8 cellular contexts compared by ENCODE assay signal in the genomic region with DNA sequence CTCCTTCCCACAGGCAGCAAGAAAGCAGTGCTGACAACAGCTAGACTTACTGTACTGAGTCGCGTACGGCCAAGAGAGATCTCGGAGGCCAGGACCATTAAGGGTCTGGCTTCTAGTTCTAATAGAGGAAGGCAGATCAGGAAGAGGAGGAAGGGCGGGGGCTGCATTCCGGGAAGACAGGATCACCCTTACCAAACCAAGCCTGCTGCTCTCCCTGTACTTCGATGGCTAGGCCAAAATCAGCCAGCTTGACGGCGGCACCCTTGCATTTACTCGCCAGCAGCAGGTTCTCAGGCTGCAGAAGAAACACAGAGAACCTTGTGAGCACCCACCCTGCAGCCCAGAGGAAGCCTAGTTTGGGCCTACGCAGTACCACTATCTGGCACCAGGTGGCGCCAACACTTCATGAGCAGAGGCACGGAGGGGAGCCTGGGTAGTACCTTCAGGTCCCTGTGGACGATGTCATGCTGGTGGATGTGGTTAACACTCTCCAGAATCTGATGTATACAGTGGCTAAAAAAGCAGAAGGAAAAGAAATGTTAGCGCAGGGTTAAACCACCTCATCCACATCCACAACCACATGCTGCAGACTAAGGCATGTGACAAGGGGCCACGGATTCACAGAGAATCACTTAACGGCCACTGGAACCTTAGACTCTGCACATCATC. TPM values are rescaled to one million over a fixed set of nuclear protein-coding genes. Genes with fewer than 3 reads are reported as not detected.
DNase-seq lines count a peak whose midpoint lies in the region; ATAC-seq and TF ChIP-seq lines count a peak whose summit lies in the region.

No MANE protein-coding gene starts in this region.

- H3K9me3 ChIP-seq in Caco-2, result no peaks in the 10 kb centered on the region
- H3K9me3 ChIP-seq in esophagus squamous epithelium, result no peaks in the 10 kb centered on the region

- intact Hi-C loops in Caco-2 (cut with micrococcal nuclease; ENCODE audit: unreplicated experiment) (loop anchor here (1.0 kb wide), 2 partner anchors 23 to 30 kb away; no protein-coding TSS in a partner anchor), esophagus squamous epithelium (cut with DNase I) (loop anchor here (5.0 kb wide), 1 partner anchor 33 kb away; no protein-coding TSS in a partner anchor)

- no peaks in the 10 kb centered on the region for H3K9me3 Mint-ChIP-seq in Caco-2 (ENCODE audit: unreplicated experiment)
- no peaks in the 10 kb centered on the region for H3K9me3 Mint-ChIP-seq in naive thymus-derived CD8-positive, alpha-beta T cell
- no peaks in the 10 kb centered on the region for H3K9me3 Mint-ChIP-seq in stimulated activated effector memory CD8-positive, alpha-beta T cell treated with anti-CD3 and anti-CD28 coated beads, Interleukin-12 subunit alpha, Interleukin-12 subunit beta, amount 100 ng/mL, for 72 hours

- H3K27ac ChIP-seq in HL-60 (replicated peaks), result peak overlapping the region; percentile 53
- peak overlapping the region; percentile 51 to 84 (median 82) for H3K27ac ChIP-seq in esophagus squamous epithelium

- no peak overlapping the region for H3K4me3 Mint-ChIP-seq in Caco-2 (ENCODE audit: unreplicated experiment)
- H3K4me3 Mint-ChIP-seq in naive thymus-derived CD8-positive, alpha-beta T cell, result peak overlapping the region in 4 of 10 donors; percentile 1 to 28 (median 24)
- H3K4me3 Mint-ChIP-seq in stimulated activated effector memory CD8-positive, alpha-beta T cell treated with anti-CD3 and anti-CD28 coated beads, Interleukin-12 subunit alpha, Interleukin-12 subunit beta, amount 100 ng/mL, for 72 hours, result no peak overlapping the region

- H3K36me3 Mint-ChIP-seq in Caco-2 (ENCODE audit: insufficient read depth, unreplicated experiment), result peaks cover 85% of the 10 kb centered on the region
- H3K36me3 Mint-ChIP-seq in naive thymus-derived CD8-positive, alpha-beta T cell, result peaks cover 0 to 85% (median 18%) of the 10 kb centered on the region in 3 donors
- H3K36me3 Mint-ChIP-seq in stimulated activated effector memory CD8-positive, alpha-beta T cell treated with anti-CD3 and anti-CD28 coated beads, Interleukin-12 subunit alpha, Interleukin-12 subunit beta, amount 100 ng/mL, for 72 hours, result peaks cover 45% of the 10 kb centered on the region

- H3K36me3 ChIP-seq in Caco-2 (ENCODE audit: control insufficient read depth, insufficient read depth, low read length) (peaks cover 18% of the 10 kb centered on the region), esophagus squamous epithelium (peaks cover 33 to 99% (median 37%) of the 10 kb centered on the region in 3 donors)

- POLR2A ChIA-PET in Caco-2 (lab: Charles Lee), result no interaction called here
- POLR2A ChIA-PET in naive thymus-derived CD8-positive, alpha-beta T cell (lab: Charles Lee), result interaction anchor here (0.7 to 8.8 kb wide), 9 partner anchors 10 to 31 kb away, joined by 3 to 70 read pairs (median 6); a partner anchor contains a TSS

- peak; percentile 77 to 89 for DNase-seq in Caco-2
- DNase-seq in HL-60 (ENCODE audit: low read depth in 1 of 2, low spot score in 1 of 2), result peak; percentile 89 to 96
- DNase-seq in OCI-M1 (lab: John Stamatoyannopoulos, UW), result peak; percentile 96
- peak; percentile 95 for DNase-seq in activated T-cell treated with anti-CD3 and anti-CD28 coated beads, Interleukin-2, amount 50 U/mL, for 1 hour
- DNase-seq in esophagus squamous epithelium (lab: John Stamatoyannopoulos, UW), result peak; percentile 32
- DNase-seq in naive thymus-derived CD8-positive, alpha-beta T cell, result peak; percentile 80 to 93 (median 90)
- peak; percentile 97 to 99 for DNase-seq in stimulated activated effector memory CD8-positive, alpha-beta T cell treated with anti-CD3 and anti-CD28 coated beads, Interleukin-12 subunit alpha, Interleukin-12 subunit beta, amount 100 ng/mL, for 72 hours (ENCODE audit: low spot score in 2 of 2)

- CTCF ChIA-PET in Caco-2 (lab: Charles Lee), result interaction anchor here (1.0 to 5.2 kb wide), 3 partner anchors 27 to 31 kb away, joined by 3 to 60 read pairs (median 3); no protein-coding TSS in a partner anchor

- H3K27me3 ChIP-seq in Caco-2 (replicated peaks; ENCODE audit: control insufficient read depth, insufficient read depth, low read length) (no peaks in the 10 kb centered on the region), HL-60 (ENCODE audit: insufficient read depth, poor library complexity, severe bottlenecking) (no peaks in the 10 kb centered on the region), esophagus squamous epithelium (no peaks in the 10 kb centered on the region)

- ATAC-seq in GM19467 (IDR thresholded peaks at IDR 0.05; ENCODE audit: unreplicated experiment), result peak; percentile 89
- ATAC-seq in naive thymus-derived CD8-positive, alpha-beta T cell, result peak; percentile 99
- peak; percentile 99 for ATAC-seq in stimulated activated effector memory CD8-positive, alpha-beta T cell treated with anti-CD3 and anti-CD28 coated beads, Interleukin-12 subunit alpha, Interleukin-12 subunit beta, amount 100 ng/mL, for 72 hours

- H3K27me3 Mint-ChIP-seq in Caco-2 (ENCODE audit: insufficient read depth, unreplicated experiment), result no peaks in the 10 kb centered on the region
- no peaks in the 10 kb centered on the region for H3K27me3 Mint-ChIP-seq in naive thymus-derived CD8-positive, alpha-beta T cell

- peaks cover 5% of the 10 kb centered on the region; the same call in 1 of the 2 replicates for H3K4me1 ChIP-seq in Caco-2
- H3K4me1 ChIP-seq in esophagus squamous epithelium, result peaks cover 5 to 36% (median 9%) of the 10 kb centered on the region in 3 donors

- TF ChIP-seq CTCF in Caco-2 (IDR thresholded peaks at IDR 0.05; ENCODE audit: insufficient read depth in 1 of 2, low read depth in 1 of 2, low read length in 1 of 2, severe bottlenecking in 1 of 2, unreplicated experiment in 1 of 2), result peak; percentile 98 to 99
- TF ChIP-seq CTCF in HL-60 (IDR thresholded peaks at IDR 0.05; ENCODE audit: insufficient read depth, low read length), result peak; percentile 99
- TF ChIP-seq CTCF in esophagus squamous epithelium (IDR thresholded peaks at IDR 0.05), result peak; percentile 99 to 100 (median 99)

- peaks cover 19% of the 10 kb centered on the region for H3K4me1 Mint-ChIP-seq in Caco-2 (ENCODE audit: low read depth, unreplicated experiment)
- peaks cover 13 to 30% (median 23%) of the 10 kb centered on the region in 4 donors for H3K4me1 Mint-ChIP-seq in naive thymus-derived CD8-positive, alpha-beta T cell
- H3K4me1 Mint-ChIP-seq in stimulated activated effector memory CD8-positive, alpha-beta T cell treated with anti-CD3 and anti-CD28 coated beads, Interleukin-12 subunit alpha, Interleukin-12 subunit beta, amount 100 ng/mL, for 72 hours, result peaks cover 25% of the 10 kb centered on the region

- no TSS peak for BruUV-seq in Caco-2 (replicated peaks; lab: Mats Ljungman, UMichigan)

- TF ChIP-seq POLR2A in esophagus squamous epithelium (IDR thresholded peaks at IDR 0.05), result no peak

- H3K27ac Mint-ChIP-seq in Caco-2 (ENCODE audit: unreplicated experiment), result no peak overlapping the region
- H3K27ac Mint-ChIP-seq in naive thymus-derived CD8-positive, alpha-beta T cell, result peak overlapping the region; percentile 35 to 96 (median 90)
- H3K27ac Mint-ChIP-seq in stimulated activated effector memory CD8-positive, alpha-beta T cell treated with anti-CD3 and anti-CD28 coated beads, Interleukin-12 subunit alpha, Interleukin-12 subunit beta, amount 100 ng/mL, for 72 hours, result peak overlapping the region; percentile 81

- WGBS in esophagus squamous epithelium, 2 donors, result 33 to 40% methylated on average over 12 to 15 of the region's 17 CpGs

- no peak overlapping the region for H3K4me3 ChIP-seq in Caco-2 (ENCODE audit: low read depth, low read length)
- H3K4me3 ChIP-seq in HL-60 (replicated peaks; ENCODE audit: insufficient read depth, low read length), result no peak overlapping the region
- H3K4me3 ChIP-seq in esophagus squamous epithelium, result no peak overlapping the region

RNA-seq across cellular contexts. Expression of a gene that starts 25.4 kb away (rescaled TPM):
- total RNA-seq in Caco-2 (2022) (78.0 and 78.8 TPM in 2 replicates), esophagus squamous epithelium (10 to 100 TPM; 15.5 to 37.0 (median 28.6) TPM)
- total RNA-seq in naive thymus-derived CD8-positive, alpha-beta T cell, result 10 to 100 TPM; 60.4 to 61.7 TPM
- 1 to 10 TPM; 4.6 to 6.7 (median 5.1) TPM for polyA plus RNA-seq in naive thymus-derived CD8-positive, alpha-beta T cell

RNA-seq across cellular contexts. Expression of a gene that starts 37.6 kb away (rescaled TPM):
- 16.8 and 18.6 TPM in 2 replicates for total RNA-seq in Caco-2 (2022)
- 10 to 100 TPM; 20.6 to 30.3 (median 22.3) TPM for total RNA-seq in esophagus squamous epithelium
- total RNA-seq in naive thymus-derived CD8-positive, alpha-beta T cell, result 100 to 1,000 TPM; 101 to 112 TPM
- 10 to 100 TPM; 13.4 to 34.3 (median 24.5) TPM for polyA plus RNA-seq in naive thymus-derived CD8-positive, alpha-beta T cell

Comparison
In these comparisons a context has a peak if more than half of its experiments do, and no peak if none do; other contexts are left out.
1. DNase-seq: peak in every context shown above with its lines; median percentile 98 in stimulated activated effector memory CD8-positive, alpha-beta T cell treated with anti-CD3 and anti-CD28 coated beads, Interleukin-12 subunit alpha, Interleukin-12 subunit beta, amount 100 ng/mL, for 72 hours; 96 in OCI-M1; 95 in activated T-cell treated with anti-CD3 and anti-CD28 coated beads, Interleukin-2, amount 50 U/mL, for 1 hour; 92 in HL-60; 90 in naive thymus-derived CD8-positive, alpha-beta T cell; 83 in Caco-2; 32 in esophagus squamous epithelium.